3 cellular contexts compared by ENCODE assay signal in the genomic region with DNA sequence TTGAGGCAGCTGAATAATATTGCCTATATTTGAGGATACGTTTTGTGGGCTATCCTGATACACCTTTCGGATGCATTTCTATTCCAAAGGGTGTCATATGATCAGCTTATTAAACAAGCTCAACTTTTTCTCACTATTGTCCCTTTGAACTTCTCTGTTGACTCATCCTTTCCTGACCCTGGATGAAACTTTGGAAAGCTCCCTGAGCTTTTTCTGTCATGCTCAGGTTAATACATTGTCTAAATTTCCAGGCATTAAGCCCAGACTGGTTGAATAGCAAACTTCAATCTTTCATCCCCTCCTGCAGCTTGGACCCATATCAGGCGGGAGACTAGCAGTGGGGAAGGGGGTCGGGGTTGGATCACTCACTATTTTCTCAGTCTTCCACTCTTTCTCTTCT.
TF ChIP-seq lines count a peak whose summit lies in the region.

No MANE protein-coding gene starts in this region.

TF ChIP-seq in liver, 16 proteins besides CTCF, POLR2A, EP300 and RAD21:
- TF ChIP-seq, protein P1, sequence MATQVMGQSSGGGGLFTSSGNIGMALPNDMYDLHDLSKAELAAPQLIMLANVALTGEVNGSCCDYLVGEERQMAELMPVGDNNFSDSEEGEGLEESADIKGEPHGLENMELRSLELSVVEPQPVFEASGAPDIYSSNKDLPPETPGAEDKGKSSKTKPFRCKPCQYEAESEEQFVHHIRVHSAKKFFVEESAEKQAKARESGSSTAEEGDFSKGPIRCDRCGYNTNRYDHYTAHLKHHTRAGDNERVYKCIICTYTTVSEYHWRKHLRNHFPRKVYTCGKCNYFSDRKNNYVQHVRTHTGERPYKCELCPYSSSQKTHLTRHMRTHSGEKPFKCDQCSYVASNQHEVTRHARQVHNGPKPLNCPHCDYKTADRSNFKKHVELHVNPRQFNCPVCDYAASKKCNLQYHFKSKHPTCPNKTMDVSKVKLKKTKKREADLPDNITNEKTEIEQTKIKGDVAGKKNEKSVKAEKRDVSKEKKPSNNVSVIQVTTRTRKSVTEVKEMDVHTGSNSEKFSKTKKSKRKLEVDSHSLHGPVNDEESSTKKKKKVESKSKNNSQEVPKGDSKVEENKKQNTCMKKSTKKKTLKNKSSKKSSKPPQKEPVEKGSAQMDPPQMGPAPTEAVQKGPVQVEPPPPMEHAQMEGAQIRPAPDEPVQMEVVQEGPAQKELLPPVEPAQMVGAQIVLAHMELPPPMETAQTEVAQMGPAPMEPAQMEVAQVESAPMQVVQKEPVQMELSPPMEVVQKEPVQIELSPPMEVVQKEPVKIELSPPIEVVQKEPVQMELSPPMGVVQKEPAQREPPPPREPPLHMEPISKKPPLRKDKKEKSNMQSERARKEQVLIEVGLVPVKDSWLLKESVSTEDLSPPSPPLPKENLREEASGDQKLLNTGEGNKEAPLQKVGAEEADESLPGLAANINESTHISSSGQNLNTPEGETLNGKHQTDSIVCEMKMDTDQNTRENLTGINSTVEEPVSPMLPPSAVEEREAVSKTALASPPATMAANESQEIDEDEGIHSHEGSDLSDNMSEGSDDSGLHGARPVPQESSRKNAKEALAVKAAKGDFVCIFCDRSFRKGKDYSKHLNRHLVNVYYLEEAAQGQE (IDR thresholded peaks at IDR 0.05), result peak; percentile 73
- TF ChIP-seq FOXA2 (IDR thresholded peaks at IDR 0.05) (peak; percentile 90), RXRA (IDR thresholded peaks at IDR 0.05) (peak; percentile 73 to 95), YY1 (IDR thresholded peaks at IDR 0.05) (peak; percentile 69), EGR1 (IDR thresholded peaks at IDR 0.05; ENCODE audit: low read depth in 2 of 2) (peak in 1 of 2 donors; percentile 85), SP1 (IDR thresholded peaks at IDR 0.05) (peak; percentile 59), HNF4A (conservative IDR thresholded peaks at IDR 0.05) (peak; percentile 78 to 91), TAF1 (conservative IDR thresholded peaks at IDR 0.05) (no peak), HNF4G (IDR thresholded peaks at IDR 0.05) (no peak), NR2F2 (IDR thresholded peaks at IDR 0.05) (no peak), FOXA1 (IDR thresholded peaks at IDR 0.05) (peak; percentile 89), GABPA (IDR thresholded peaks at IDR 0.05 in 1 of 2, conservative IDR thresholded peaks at IDR 0.05 in 1 of 2) (peak in 1 of 2 donors; percentile 19), JUND (IDR thresholded peaks at IDR 0.05) (peak; percentile 87 to 98)
- TF ChIP-seq, protein P2, sequence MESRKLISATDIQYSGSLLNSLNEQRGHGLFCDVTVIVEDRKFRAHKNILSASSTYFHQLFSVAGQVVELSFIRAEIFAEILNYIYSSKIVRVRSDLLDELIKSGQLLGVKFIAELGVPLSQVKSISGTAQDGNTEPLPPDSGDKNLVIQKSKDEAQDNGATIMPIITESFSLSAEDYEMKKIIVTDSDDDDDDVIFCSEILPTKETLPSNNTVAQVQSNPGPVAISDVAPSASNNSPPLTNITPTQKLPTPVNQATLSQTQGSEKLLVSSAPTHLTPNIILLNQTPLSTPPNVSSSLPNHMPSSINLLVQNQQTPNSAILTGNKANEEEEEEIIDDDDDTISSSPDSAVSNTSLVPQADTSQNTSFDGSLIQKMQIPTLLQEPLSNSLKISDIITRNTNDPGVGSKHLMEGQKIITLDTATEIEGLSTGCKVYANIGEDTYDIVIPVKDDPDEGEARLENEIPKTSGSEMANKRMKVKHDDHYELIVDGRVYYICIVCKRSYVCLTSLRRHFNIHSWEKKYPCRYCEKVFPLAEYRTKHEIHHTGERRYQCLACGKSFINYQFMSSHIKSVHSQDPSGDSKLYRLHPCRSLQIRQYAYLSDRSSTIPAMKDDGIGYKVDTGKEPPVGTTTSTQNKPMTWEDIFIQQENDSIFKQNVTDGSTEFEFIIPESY (IDR thresholded peaks at IDR 0.05), result peak; percentile 29
- TF ChIP-seq, protein P3, sequence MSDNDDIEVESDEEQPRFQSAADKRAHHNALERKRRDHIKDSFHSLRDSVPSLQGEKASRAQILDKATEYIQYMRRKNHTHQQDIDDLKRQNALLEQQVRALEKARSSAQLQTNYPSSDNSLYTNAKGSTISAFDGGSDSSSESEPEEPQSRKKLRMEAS (IDR thresholded peaks at IDR 0.05), result peak; percentile 79
- TF ChIP-seq, protein P4, sequence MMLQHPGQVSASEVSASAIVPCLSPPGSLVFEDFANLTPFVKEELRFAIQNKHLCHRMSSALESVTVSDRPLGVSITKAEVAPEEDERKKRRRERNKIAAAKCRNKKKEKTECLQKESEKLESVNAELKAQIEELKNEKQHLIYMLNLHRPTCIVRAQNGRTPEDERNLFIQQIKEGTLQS (IDR thresholded peaks at IDR 0.05), result no peak
TF ChIP-seq in liver: peak in this region for 12.

TF ChIP-seq in HepG2, 621 proteins besides CTCF, POLR2A, EP300 and RAD21:
- TF ChIP-seq, protein P5, sequence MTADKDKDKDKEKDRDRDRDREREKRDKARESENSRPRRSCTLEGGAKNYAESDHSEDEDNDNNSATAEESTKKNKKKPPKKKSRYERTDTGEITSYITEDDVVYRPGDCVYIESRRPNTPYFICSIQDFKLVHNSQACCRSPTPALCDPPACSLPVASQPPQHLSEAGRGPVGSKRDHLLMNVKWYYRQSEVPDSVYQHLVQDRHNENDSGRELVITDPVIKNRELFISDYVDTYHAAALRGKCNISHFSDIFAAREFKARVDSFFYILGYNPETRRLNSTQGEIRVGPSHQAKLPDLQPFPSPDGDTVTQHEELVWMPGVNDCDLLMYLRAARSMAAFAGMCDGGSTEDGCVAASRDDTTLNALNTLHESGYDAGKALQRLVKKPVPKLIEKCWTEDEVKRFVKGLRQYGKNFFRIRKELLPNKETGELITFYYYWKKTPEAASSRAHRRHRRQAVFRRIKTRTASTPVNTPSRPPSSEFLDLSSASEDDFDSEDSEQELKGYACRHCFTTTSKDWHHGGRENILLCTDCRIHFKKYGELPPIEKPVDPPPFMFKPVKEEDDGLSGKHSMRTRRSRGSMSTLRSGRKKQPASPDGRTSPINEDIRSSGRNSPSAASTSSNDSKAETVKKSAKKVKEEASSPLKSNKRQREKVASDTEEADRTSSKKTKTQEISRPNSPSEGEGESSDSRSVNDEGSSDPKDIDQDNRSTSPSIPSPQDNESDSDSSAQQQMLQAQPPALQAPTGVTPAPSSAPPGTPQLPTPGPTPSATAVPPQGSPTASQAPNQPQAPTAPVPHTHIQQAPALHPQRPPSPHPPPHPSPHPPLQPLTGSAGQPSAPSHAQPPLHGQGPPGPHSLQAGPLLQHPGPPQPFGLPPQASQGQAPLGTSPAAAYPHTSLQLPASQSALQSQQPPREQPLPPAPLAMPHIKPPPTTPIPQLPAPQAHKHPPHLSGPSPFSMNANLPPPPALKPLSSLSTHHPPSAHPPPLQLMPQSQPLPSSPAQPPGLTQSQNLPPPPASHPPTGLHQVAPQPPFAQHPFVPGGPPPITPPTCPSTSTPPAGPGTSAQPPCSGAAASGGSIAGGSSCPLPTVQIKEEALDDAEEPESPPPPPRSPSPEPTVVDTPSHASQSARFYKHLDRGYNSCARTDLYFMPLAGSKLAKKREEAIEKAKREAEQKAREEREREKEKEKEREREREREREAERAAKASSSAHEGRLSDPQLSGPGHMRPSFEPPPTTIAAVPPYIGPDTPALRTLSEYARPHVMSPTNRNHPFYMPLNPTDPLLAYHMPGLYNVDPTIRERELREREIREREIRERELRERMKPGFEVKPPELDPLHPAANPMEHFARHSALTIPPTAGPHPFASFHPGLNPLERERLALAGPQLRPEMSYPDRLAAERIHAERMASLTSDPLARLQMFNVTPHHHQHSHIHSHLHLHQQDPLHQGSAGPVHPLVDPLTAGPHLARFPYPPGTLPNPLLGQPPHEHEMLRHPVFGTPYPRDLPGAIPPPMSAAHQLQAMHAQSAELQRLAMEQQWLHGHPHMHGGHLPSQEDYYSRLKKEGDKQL (CRISPR knock-in tag; IDR thresholded peaks at IDR 0.05; ENCODE audit: low read depth), result no peak
- TF ChIP-seq SNAPC2 (CRISPR knock-in tag; IDR thresholded peaks at IDR 0.05), result no peak
- no peak for TF ChIP-seq PCBP2 (optimal IDR thresholded peaks at IDR 0.05; ENCODE audit: low read depth, low read length, poor library complexity, severe bottlenecking)
- TF ChIP-seq, protein P6, sequence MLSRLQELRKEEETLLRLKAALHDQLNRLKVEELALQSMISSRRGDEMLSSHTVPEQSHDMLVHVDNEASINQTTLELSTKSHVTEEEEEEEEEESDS (CRISPR knock-in tag; IDR thresholded peaks at IDR 0.05; ENCODE audit: borderline replicate concordance), result no peak
- TF ChIP-seq NFIC (IDR thresholded peaks at IDR 0.05; ENCODE audit: low read length), result no peak
- TF ChIP-seq, protein P3 (IDR thresholded peaks at IDR 0.05), result no peak
- TF ChIP-seq HHEX (CRISPR knock-in tag; IDR thresholded peaks at IDR 0.05), result no peak
- no peak for TF ChIP-seq DMAP1 (CRISPR knock-in tag; IDR thresholded peaks at IDR 0.05)
- no peak for TF ChIP-seq SRSF9 (IDR thresholded peaks at IDR 0.05; ENCODE audit: borderline replicate concordance, insufficient read depth, low read depth, low read length, poor library complexity, severe bottlenecking)
- TF ChIP-seq SUZ12 (IDR thresholded peaks at IDR 0.05; ENCODE audit: low read depth, low read length), result no peak
- TF ChIP-seq ARHGAP35 (CRISPR knock-in tag; IDR thresholded peaks at IDR 0.05; ENCODE audit: borderline replicate concordance), result no peak
- TF ChIP-seq ZNF776 (CRISPR knock-in tag; IDR thresholded peaks at IDR 0.05), result no peak
- TF ChIP-seq TCF7L2 (IDR thresholded peaks at IDR 0.05; ENCODE audit: low read depth, low read length), result no peak
- no peak for TF ChIP-seq KMT2A (CRISPR knock-in tag; IDR thresholded peaks at IDR 0.05)
- TF ChIP-seq ZSCAN29 (CRISPR knock-in tag; conservative IDR thresholded peaks at IDR 0.05), result no peak
- TF ChIP-seq ZNF616 (CRISPR knock-in tag; IDR thresholded peaks at IDR 0.05; ENCODE audit: low read depth), result no peak

TF ChIP-seq in WTC11, 78 proteins besides CTCF, POLR2A, EP300 and RAD21 (continued from another document):
- TF ChIP-seq, protein P7, sequence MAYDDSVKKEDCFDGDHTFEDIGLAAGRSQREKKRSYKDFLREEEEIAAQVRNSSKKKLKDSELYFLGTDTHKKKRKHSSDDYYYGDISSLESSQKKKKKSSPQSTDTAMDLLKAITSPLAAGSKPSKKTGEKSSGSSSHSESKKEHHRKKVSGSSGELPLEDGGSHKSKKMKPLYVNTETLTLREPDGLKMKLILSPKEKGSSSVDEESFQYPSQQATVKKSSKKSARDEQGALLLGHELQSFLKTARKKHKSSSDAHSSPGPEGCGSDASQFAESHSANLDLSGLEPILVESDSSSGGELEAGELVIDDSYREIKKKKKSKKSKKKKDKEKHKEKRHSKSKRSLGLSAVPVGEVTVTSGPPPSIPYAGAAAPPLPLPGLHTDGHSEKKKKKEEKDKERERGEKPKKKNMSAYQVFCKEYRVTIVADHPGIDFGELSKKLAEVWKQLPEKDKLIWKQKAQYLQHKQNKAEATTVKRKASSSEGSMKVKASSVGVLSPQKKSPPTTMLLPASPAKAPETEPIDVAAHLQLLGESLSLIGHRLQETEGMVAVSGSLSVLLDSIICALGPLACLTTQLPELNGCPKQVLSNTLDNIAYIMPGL (CRISPR knock-in tag; IDR thresholded peaks at IDR 0.05), result no peak
- TF ChIP-seq CREM (CRISPR knock-in tag; IDR thresholded peaks at IDR 0.05), result no peak
- TF ChIP-seq, protein P4 (CRISPR knock-in tag; conservative IDR thresholded peaks at IDR 0.05), result no peak
- TF ChIP-seq ZBTB21 (CRISPR knock-in tag; IDR thresholded peaks at IDR 0.05; ENCODE audit: borderline replicate concordance), result no peak
- TF ChIP-seq, protein P8, sequence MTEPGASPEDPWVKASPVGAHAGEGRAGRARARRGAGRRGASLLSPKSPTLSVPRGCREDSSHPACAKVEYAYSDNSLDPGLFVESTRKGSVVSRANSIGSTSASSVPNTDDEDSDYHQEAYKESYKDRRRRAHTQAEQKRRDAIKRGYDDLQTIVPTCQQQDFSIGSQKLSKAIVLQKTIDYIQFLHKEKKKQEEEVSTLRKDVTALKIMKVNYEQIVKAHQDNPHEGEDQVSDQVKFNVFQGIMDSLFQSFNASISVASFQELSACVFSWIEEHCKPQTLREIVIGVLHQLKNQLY (CRISPR knock-in tag; IDR thresholded peaks at IDR 0.05), result no peak
- TF ChIP-seq, protein P9, sequence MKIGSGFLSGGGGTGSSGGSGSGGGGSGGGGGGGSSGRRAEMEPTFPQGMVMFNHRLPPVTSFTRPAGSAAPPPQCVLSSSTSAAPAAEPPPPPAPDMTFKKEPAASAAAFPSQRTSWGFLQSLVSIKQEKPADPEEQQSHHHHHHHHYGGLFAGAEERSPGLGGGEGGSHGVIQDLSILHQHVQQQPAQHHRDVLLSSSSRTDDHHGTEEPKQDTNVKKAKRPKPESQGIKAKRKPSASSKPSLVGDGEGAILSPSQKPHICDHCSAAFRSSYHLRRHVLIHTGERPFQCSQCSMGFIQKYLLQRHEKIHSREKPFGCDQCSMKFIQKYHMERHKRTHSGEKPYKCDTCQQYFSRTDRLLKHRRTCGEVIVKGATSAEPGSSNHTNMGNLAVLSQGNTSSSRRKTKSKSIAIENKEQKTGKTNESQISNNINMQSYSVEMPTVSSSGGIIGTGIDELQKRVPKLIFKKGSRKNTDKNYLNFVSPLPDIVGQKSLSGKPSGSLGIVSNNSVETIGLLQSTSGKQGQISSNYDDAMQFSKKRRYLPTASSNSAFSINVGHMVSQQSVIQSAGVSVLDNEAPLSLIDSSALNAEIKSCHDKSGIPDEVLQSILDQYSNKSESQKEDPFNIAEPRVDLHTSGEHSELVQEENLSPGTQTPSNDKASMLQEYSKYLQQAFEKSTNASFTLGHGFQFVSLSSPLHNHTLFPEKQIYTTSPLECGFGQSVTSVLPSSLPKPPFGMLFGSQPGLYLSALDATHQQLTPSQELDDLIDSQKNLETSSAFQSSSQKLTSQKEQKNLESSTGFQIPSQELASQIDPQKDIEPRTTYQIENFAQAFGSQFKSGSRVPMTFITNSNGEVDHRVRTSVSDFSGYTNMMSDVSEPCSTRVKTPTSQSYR (CRISPR knock-in tag; IDR thresholded peaks at IDR 0.05), result no peak
- TF ChIP-seq ZNF396 (CRISPR knock-in tag; IDR thresholded peaks at IDR 0.05; ENCODE audit: borderline replicate concordance), result no peak
